8 cellular contexts compared by ENCODE assay signal in the genomic region with DNA sequence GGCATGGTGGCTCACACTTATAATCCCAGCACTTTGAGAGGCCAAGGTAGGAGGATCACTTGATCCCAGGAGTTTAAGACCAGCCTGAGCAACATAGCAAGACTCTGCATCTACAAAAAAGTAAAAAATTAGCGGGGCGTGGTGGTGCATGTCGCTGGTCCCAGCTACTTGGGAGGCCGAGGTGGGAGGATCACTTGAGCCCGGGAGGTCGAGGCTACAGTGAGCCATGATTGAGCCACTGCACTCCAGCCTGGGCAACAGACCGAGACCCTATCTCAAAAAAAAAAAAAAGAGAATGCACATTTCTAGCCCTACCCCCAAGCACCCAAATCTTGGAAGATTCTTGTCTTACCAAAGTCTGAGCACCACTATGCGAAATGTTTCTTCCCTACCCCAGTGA. TPM values are rescaled to one million over a fixed set of nuclear protein-coding genes. Genes with fewer than 3 reads are reported as not detected.
DNase-seq lines count a peak whose midpoint lies in the region; ATAC-seq and TF ChIP-seq lines count a peak whose summit lies in the region.

No MANE protein-coding gene starts in this region.

- no peaks in the 10 kb centered on the region for H3K9me3 Mint-ChIP-seq in MCF 10A (ENCODE audit: unreplicated experiment)
- peaks cover 0 to 2% (median 0%) of the 10 kb centered on the region in 7 donors for H3K9me3 Mint-ChIP-seq in naive B cell

- intact Hi-C loops in left ventricle myocardium inferior (cut with micrococcal nuclease) (no loop called here), cardiac septum (cut with DNase I) (no loop called here), MCF 10A (cut with micrococcal nuclease) (no loop called here), uterus (cut with DNase I; ENCODE audit: low total_unique reads) (no loop called here)

- no TSS peak for BruUV-seq in MCF 10A (replicated peaks; lab: Mats Ljungman, UMichigan)

- POLR2A ChIA-PET in MCF 10A (lab: Yijun Ruan, JAX) = interaction anchor here (1.5 to 2.7 kb wide), 3 partner anchors 12 to 119 kb away, joined by 4 to 16 read pairs (median 15); partner anchors contain the start of gene LRRC37B

- DNase-seq in left ventricle myocardium inferior (no peak), cardiac septum (ENCODE audit: low spot score) (no peak), MCF 10A (ENCODE audit: unreplicated experiment) (no peak), naive B cell (no peak), uterus (no peak), mucosa of gallbladder (ENCODE audit: low spot score) (no peak), NCI-H2107 treated with DMSO at 0.1 percent for 48 hours (lab: John Stamatoyannopoulos, UW; ENCODE audit: unreplicated experiment) (no peak)

- no peaks in the 10 kb centered on the region for H3K36me3 ChIP-seq in left ventricle myocardium inferior
- no peaks in the 10 kb centered on the region for H3K36me3 ChIP-seq in uterus

- H3K4me3 Mint-ChIP-seq in MCF 10A (ENCODE audit: unreplicated experiment) (peak overlapping the region; percentile 86), naive B cell (peak overlapping the region; percentile 60 to 98 (median 94))

- no peak for TF ChIP-seq CTCF in left ventricle myocardium inferior (IDR thresholded peaks at IDR 0.05; ENCODE audit: borderline replicate concordance)
- TF ChIP-seq CTCF in MCF 10A (IDR thresholded peaks at IDR 0.05; ENCODE audit: unreplicated experiment) = no peak
- TF ChIP-seq CTCF in uterus (IDR thresholded peaks at IDR 0.05) = no peak

- H3K4me3 ChIP-seq in left ventricle myocardium inferior (peak overlapping the region; percentile 76), uterus (peak overlapping the region; percentile 50 to 58)

- H3K27ac Mint-ChIP-seq in MCF 10A (ENCODE audit: low read depth, unreplicated experiment) = peak overlapping the region; percentile 92
- H3K27ac Mint-ChIP-seq in naive B cell = peak overlapping the region in 5 of 6 donors; percentile 9 to 98 (median 95)

- H3K27me3 Mint-ChIP-seq in MCF 10A (ENCODE audit: insufficient read depth, unreplicated experiment) = no peaks in the 10 kb centered on the region
- H3K27me3 Mint-ChIP-seq in naive B cell = no peaks in the 10 kb centered on the region

- H3K36me3 Mint-ChIP-seq in MCF 10A (ENCODE audit: insufficient read depth, unreplicated experiment) (no peaks in the 10 kb centered on the region), naive B cell (no peaks in the 10 kb centered on the region)

- no peaks in the 10 kb centered on the region for H3K27me3 ChIP-seq in left ventricle myocardium inferior (ENCODE audit: low read depth)
- H3K27me3 ChIP-seq in uterus = no peaks in the 10 kb centered on the region

- peaks cover 27% of the 10 kb centered on the region for H3K4me1 ChIP-seq in left ventricle myocardium inferior
- peaks cover 0 to 5% of the 10 kb centered on the region in 2 donors for H3K4me1 ChIP-seq in uterus

- H3K9me3 ChIP-seq in left ventricle myocardium inferior (replicated peaks) (no peaks in the 10 kb centered on the region), uterus (no peaks in the 10 kb centered on the region)

- no peak for ATAC-seq in naive B cell (ENCODE audit: low read depth in 2 of 2)
- ATAC-seq in GM19328 (IDR thresholded peaks at IDR 0.05; ENCODE audit: unreplicated experiment) = no peak

- peak overlapping the region; percentile 94 for H3K27ac ChIP-seq in left ventricle myocardium inferior (replicated peaks)
- H3K27ac ChIP-seq in uterus = peak overlapping the region; percentile 82 to 90

- CTCF ChIA-PET in MCF 10A (lab: Yijun Ruan, JAX) = interaction anchor here (0.6 to 2.8 kb wide), 6 partner anchors 10 to 1381 kb away, joined by 3 to 30 read pairs (median 4); no protein-coding TSS in a partner anchor

- TF ChIP-seq POLR2A in uterus (IDR thresholded peaks at IDR 0.05) = no peak

- H3K4me1 Mint-ChIP-seq in MCF 10A (ENCODE audit: insufficient read depth, unreplicated experiment) = peaks cover 5% of the 10 kb centered on the region
- H3K4me1 Mint-ChIP-seq in naive B cell = peaks cover 10 to 40% (median 15%) of the 10 kb centered on the region in 3 donors

RNA-seq across cellular contexts. Expression of gene RHOT1, which starts 15.6 kb away (rescaled TPM):
- total RNA-seq in left ventricle myocardium inferior (56.9 TPM), cardiac septum (39.4 TPM), MCF 10A (2022) (19.8 and 21.9 TPM in 2 replicates), uterus (10 to 100 TPM; 15.6 to 86.2 (median 53.8) TPM), mucosa of gallbladder (32.4 TPM)
- polyA plus RNA-seq in naive B cell (ENCODE audit: low read depth in 6 of 6) = 10 to 100 TPM; 20.4 to 29.8 (median 27.3) TPM
